In genomic region chr6:3750324-3751018, GRCh38 we compare ENCODE assay signal across 1 cellular context.
TF ChIP-seq lines count a peak whose summit lies in the region.

No MANE protein-coding gene starts in this region.

TF ChIP-seq in HepG2, 621 proteins besides CTCF, POLR2A, EP300 and RAD21 (continued from another document and continues in another):
- no peak for TF ChIP-seq CEBPZ (IDR thresholded peaks at IDR 0.05; ENCODE audit: low read length)
- 0 out of 2 replicates have a peak, but pooled peaks have one; percentile 39 for TF ChIP-seq ZNF773 (CRISPR knock-in tag; IDR thresholded peaks at IDR 0.05; ENCODE audit: borderline replicate concordance)
- TF ChIP-seq ZFP62 (CRISPR knock-in tag; IDR thresholded peaks at IDR 0.05) = no peak
- peak; percentile 70; the same call in 1 of the 2 replicates for TF ChIP-seq KLF12 (CRISPR knock-in tag; IDR thresholded peaks at IDR 0.05; ENCODE audit: borderline replicate concordance)
- no peak for TF ChIP-seq NFIC (IDR thresholded peaks at IDR 0.05; ENCODE audit: low read length)
- no peak for TF ChIP-seq ZBTB39 (CRISPR knock-in tag; IDR thresholded peaks at IDR 0.05)
- no peak for TF ChIP-seq TERF1 (CRISPR knock-in tag; IDR thresholded peaks at IDR 0.05)
- TF ChIP-seq RFX1 (IDR thresholded peaks at IDR 0.05) = no peak
- no peak for TF ChIP-seq REST (IDR thresholded peaks at IDR 0.05; ENCODE audit: borderline replicate concordance in 1 of 2, low read depth in 1 of 2, low read length in 2 of 2)
- TF ChIP-seq ZNF20 (CRISPR knock-in tag; IDR thresholded peaks at IDR 0.05) = no peak
- no peak for TF ChIP-seq PLRG1 (conservative IDR thresholded peaks at IDR 0.05)
- no peak for TF ChIP-seq FOXM1 (CRISPR knock-in tag; IDR thresholded peaks at IDR 0.05)
- 0 out of 2 replicates have a peak, but pooled peaks have one; percentile 68 for TF ChIP-seq ZFYVE20 (CRISPR knock-in tag; IDR thresholded peaks at IDR 0.05; ENCODE audit: borderline replicate concordance, low read depth)
- TF ChIP-seq ZFP36 (IDR thresholded peaks at IDR 0.05; ENCODE audit: borderline replicate concordance, low read depth, low read length, partially characterized antibody) = no peak
- peak; percentile 89; the same call in 1 of the 2 replicates for TF ChIP-seq SNAPC5 (CRISPR knock-in tag; IDR thresholded peaks at IDR 0.05; ENCODE audit: borderline replicate concordance)
- TF ChIP-seq AHDC1 (CRISPR knock-in tag; IDR thresholded peaks at IDR 0.05; ENCODE audit: borderline replicate concordance) = no peak; the same call in 1 of the 2 replicates
- no peak for TF ChIP-seq RNF219 (CRISPR knock-in tag; IDR thresholded peaks at IDR 0.05)
- peak; percentile 55; the same call in 1 of the 2 replicates for TF ChIP-seq KDM5A (IDR thresholded peaks at IDR 0.05; ENCODE audit: borderline replicate concordance, low read length)
- no peak; the same call in 1 of the 2 replicates for TF ChIP-seq ZC3H4 (CRISPR knock-in tag; IDR thresholded peaks at IDR 0.05; ENCODE audit: borderline replicate concordance)
- TF ChIP-seq ZNF7 (CRISPR knock-in tag; IDR thresholded peaks at IDR 0.05) = no peak
- TF ChIP-seq JUNB (CRISPR knock-in tag; IDR thresholded peaks at IDR 0.05; ENCODE audit: borderline replicate concordance) = peak; percentile 28; the same call in 1 of the 2 replicates
- TF ChIP-seq RBM39 (IDR thresholded peaks at IDR 0.05; ENCODE audit: low read depth, low read length, poor library complexity, severe bottlenecking) = peak; percentile 75
- peak; percentile 46 for TF ChIP-seq PITX1 (CRISPR knock-in tag; IDR thresholded peaks at IDR 0.05)
- no peak for TF ChIP-seq HMGA1 (CRISPR knock-in tag; conservative IDR thresholded peaks at IDR 0.05)
- TF ChIP-seq NFYC (CRISPR knock-in tag; IDR thresholded peaks at IDR 0.05) = peak; percentile 38
- TF ChIP-seq ZNF543 (CRISPR knock-in tag; IDR thresholded peaks at IDR 0.05) = no peak; the same call in 1 of the 2 replicates
- no peak for TF ChIP-seq STAG1 (CRISPR knock-in tag; IDR thresholded peaks at IDR 0.05)
- TF ChIP-seq ZNF513 (CRISPR knock-in tag; conservative IDR thresholded peaks at IDR 0.05) = no peak
- TF ChIP-seq TSC22D2 (CRISPR knock-in tag; IDR thresholded peaks at IDR 0.05; ENCODE audit: borderline replicate concordance) = no peak
- TF ChIP-seq ZBTB21 (CRISPR knock-in tag; IDR thresholded peaks at IDR 0.05) = no peak
- TF ChIP-seq JUN (CRISPR knock-in tag; IDR thresholded peaks at IDR 0.05) = peak; percentile 62
- TF ChIP-seq CAMTA2 (CRISPR knock-in tag; IDR thresholded peaks at IDR 0.05; ENCODE audit: borderline replicate concordance) = no peak; the same call in 1 of the 2 replicates
- no peak for TF ChIP-seq TEAD2 (CRISPR knock-in tag; IDR thresholded peaks at IDR 0.05)
- TF ChIP-seq ARID2 (CRISPR knock-in tag; IDR thresholded peaks at IDR 0.05; ENCODE audit: borderline replicate concordance) = 0 out of 2 replicates have a peak, but pooled peaks have one; percentile 17
- no peak for TF ChIP-seq SYNCRIP (IDR thresholded peaks at IDR 0.05; ENCODE audit: insufficient read depth, low read depth, low read length)
- no peak for TF ChIP-seq MATR3 (CRISPR knock-in tag; IDR thresholded peaks at IDR 0.05)
- TF ChIP-seq ZNF589 (CRISPR knock-in tag; conservative IDR thresholded peaks at IDR 0.05) = peak; percentile 82
- TF ChIP-seq CCAR2 (optimal IDR thresholded peaks at IDR 0.05; ENCODE audit: low read depth, low read length) = no peak
- peak; percentile 81 for TF ChIP-seq TFDP1 (CRISPR knock-in tag; IDR thresholded peaks at IDR 0.05; ENCODE audit: borderline replicate concordance)
